Comparison of ENCODE assay signal across 8 cellular contexts in the genomic region with DNA sequence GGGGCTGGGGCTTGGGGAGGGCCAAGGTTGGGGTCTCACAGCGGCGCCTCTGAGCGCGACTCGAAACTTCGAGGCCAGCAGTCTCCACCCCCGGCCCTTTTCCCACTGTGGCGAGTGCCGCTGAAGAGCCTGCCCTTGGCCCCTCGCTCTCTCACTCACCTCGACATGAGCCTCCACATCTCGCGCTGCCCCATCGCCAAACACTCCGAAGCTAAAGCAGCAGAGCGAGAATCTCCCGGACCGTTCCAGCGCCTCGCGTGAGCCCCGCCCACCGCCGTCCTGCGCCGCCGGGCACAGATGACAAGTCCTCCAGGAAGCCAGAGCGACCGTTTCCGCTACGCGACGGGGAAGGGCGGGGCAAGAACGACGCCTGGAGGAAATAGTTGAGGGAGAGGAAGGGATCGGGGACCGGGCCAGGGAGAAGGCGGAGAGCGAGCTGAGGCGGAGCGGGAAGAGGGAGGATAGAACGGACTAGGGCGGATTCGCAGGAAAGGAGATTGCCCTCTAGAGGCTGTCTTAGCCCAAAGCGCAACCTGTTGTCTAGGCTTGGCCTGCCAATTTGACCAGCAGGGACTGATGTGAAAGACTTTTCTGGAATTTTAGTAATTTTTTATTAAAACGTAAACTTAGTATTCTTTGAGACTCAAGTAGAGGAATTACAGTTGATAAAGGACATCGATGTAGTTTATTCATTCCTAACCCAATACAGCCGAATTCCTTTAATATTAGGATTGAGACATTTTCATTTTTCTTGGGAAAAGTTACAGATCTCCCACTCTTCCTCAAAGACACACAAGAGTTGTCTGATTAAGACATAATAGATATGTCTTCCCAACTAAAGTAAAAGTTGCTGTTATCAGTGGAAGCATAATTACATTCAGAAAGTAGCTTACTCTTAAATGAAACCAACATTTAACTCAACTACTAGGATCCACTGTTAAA.
DNase-seq lines count a peak whose midpoint lies in the region; ATAC-seq and TF ChIP-seq lines count a peak whose summit lies in the region.

A gene with protein sequence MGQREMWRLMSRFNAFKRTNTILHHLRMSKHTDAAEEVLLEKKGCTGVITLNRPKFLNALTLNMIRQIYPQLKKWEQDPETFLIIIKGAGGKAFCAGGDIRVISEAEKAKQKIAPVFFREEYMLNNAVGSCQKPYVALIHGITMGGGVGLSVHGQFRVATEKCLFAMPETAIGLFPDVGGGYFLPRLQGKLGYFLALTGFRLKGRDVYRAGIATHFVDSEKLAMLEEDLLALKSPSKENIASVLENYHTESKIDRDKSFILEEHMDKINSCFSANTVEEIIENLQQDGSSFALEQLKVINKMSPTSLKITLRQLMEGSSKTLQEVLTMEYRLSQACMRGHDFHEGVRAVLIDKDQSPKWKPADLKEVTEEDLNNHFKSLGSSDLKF (minus strand): TSS at position 270 of the 942 bp plus-strand sequence. CDS start 76 bp downstream, at position 194.

- H3K4me3 ChIP-seq in WI38 (ENCODE audit: low read depth, low read length) (peak within 1 kb of the TSS; percentile 85), cardiac fibroblast (replicated peaks in 1 of 2; ENCODE audit: low read depth in 2 of 2, low read length in 2 of 2) (peak within 1 kb of the TSS; percentile 70 to 81)

- TF ChIP-seq CTCF in WI38 (IDR thresholded peaks at IDR 0.05; ENCODE audit: low read depth, low read length) (peak; percentile 80), cardiac fibroblast (IDR thresholded peaks at IDR 0.05; ENCODE audit: low read depth, low read length) (peak; percentile 85)

- ATAC-seq in GM18867 (IDR thresholded peaks at IDR 0.05; ENCODE audit: unreplicated experiment): peak; percentile 94
- ATAC-seq in HG03108 (IDR thresholded peaks at IDR 0.05; ENCODE audit: unreplicated experiment): peak; percentile 95

- in situ Hi-C loops in ACHN (cut with HindIII; ENCODE audit: low pct_ligation_motif_present, low pct_unique_long_range_greater_than_20kb, low sequenced_read_pairs): no loop called here

- DNase-seq in ACHN (peak; percentile 100), NCI-H2196 (lab: John Stamatoyannopoulos, UW; ENCODE audit: unreplicated experiment) (peak; percentile 97), cardiac fibroblast (ENCODE audit: low read depth in 2 of 2) (peak; percentile 98 to 99), iPS-NIHi7 (ENCODE audit: extremely low spot score) (peak; percentile 93), smooth muscle cell of the brain vasculature (ENCODE audit: low read depth, low spot score) (peak; percentile 97)

Comparison
In these comparisons a context has a peak if more than half of its experiments do, and no peak if none do; other contexts are left out.
1. Peak in every context shown above with its lines: DNase-seq, ATAC-seq and H3K4me3 ChIP-seq.